2 cellular contexts compared by ENCODE assay signal in the genomic region with DNA sequence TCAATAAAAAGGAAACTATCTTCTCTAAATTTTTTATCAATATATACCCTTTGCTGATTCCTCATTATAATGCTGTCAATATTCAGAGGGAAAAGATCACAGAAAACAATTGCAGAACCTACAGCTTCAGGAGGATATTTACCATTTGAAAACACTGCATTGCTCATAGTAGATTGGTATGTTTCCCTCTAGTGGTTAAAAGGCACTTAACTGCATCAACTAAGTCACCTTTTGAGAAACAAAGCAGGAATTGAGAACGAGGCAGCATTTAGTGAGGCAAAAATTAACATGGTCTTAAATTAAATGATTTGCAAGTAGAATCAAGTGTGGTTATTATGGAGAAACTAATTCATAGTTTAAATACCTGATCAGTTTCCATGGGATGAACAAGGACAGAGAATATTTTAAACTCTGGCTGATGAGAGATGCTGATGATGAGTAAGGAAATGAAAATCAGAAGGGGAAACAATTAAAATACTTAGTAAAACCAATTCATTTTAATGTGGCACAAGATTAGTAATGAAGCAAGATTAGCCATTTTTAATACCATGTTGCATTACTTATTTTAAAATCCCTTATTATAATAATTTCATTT.
TF ChIP-seq lines count a peak whose summit lies in the region.

No MANE protein-coding gene starts in this region.

TF ChIP-seq in SK-N-SH treated with all-trans-retinoic acid at 6 μM for 48 hours, 23 proteins besides CTCF, POLR2A, EP300 and RAD21 (continued from another document):
- TF ChIP-seq, protein P1, sequence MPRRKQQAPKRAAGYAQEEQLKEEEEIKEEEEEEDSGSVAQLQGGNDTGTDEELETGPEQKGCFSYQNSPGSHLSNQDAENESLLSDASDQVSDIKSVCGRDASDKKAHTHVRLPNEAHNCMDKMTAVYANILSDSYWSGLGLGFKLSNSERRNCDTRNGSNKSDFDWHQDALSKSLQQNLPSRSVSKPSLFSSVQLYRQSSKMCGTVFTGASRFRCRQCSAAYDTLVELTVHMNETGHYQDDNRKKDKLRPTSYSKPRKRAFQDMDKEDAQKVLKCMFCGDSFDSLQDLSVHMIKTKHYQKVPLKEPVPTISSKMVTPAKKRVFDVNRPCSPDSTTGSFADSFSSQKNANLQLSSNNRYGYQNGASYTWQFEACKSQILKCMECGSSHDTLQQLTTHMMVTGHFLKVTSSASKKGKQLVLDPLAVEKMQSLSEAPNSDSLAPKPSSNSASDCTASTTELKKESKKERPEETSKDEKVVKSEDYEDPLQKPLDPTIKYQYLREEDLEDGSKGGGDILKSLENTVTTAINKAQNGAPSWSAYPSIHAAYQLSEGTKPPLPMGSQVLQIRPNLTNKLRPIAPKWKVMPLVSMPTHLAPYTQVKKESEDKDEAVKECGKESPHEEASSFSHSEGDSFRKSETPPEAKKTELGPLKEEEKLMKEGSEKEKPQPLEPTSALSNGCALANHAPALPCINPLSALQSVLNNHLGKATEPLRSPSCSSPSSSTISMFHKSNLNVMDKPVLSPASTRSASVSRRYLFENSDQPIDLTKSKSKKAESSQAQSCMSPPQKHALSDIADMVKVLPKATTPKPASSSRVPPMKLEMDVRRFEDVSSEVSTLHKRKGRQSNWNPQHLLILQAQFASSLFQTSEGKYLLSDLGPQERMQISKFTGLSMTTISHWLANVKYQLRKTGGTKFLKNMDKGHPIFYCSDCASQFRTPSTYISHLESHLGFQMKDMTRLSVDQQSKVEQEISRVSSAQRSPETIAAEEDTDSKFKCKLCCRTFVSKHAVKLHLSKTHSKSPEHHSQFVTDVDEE (CRISPR knock-in tag; IDR thresholded peaks at IDR 0.05): no peak
- TF ChIP-seq ZNF8 (CRISPR knock-in tag; IDR thresholded peaks at IDR 0.05): no peak
- TF ChIP-seq TOX (CRISPR knock-in tag; IDR thresholded peaks at IDR 0.05; ENCODE audit: borderline replicate concordance): no peak
- no peak for TF ChIP-seq BACH2 (CRISPR knock-in tag; IDR thresholded peaks at IDR 0.05; ENCODE audit: borderline replicate concordance)
- TF ChIP-seq PATZ1 (CRISPR knock-in tag; IDR thresholded peaks at IDR 0.05; ENCODE audit: borderline replicate concordance): no peak
- TF ChIP-seq ISL1 (CRISPR knock-in tag; IDR thresholded peaks at IDR 0.05): no peak
- TF ChIP-seq CSDC2 (CRISPR knock-in tag; IDR thresholded peaks at IDR 0.05): no peak
- no peak for TF ChIP-seq ZC3H10 (CRISPR knock-in tag; IDR thresholded peaks at IDR 0.05)

TF ChIP-seq in liver, 16 proteins besides CTCF, POLR2A, EP300 and RAD21 (continued from another document):
- TF ChIP-seq, protein P2, sequence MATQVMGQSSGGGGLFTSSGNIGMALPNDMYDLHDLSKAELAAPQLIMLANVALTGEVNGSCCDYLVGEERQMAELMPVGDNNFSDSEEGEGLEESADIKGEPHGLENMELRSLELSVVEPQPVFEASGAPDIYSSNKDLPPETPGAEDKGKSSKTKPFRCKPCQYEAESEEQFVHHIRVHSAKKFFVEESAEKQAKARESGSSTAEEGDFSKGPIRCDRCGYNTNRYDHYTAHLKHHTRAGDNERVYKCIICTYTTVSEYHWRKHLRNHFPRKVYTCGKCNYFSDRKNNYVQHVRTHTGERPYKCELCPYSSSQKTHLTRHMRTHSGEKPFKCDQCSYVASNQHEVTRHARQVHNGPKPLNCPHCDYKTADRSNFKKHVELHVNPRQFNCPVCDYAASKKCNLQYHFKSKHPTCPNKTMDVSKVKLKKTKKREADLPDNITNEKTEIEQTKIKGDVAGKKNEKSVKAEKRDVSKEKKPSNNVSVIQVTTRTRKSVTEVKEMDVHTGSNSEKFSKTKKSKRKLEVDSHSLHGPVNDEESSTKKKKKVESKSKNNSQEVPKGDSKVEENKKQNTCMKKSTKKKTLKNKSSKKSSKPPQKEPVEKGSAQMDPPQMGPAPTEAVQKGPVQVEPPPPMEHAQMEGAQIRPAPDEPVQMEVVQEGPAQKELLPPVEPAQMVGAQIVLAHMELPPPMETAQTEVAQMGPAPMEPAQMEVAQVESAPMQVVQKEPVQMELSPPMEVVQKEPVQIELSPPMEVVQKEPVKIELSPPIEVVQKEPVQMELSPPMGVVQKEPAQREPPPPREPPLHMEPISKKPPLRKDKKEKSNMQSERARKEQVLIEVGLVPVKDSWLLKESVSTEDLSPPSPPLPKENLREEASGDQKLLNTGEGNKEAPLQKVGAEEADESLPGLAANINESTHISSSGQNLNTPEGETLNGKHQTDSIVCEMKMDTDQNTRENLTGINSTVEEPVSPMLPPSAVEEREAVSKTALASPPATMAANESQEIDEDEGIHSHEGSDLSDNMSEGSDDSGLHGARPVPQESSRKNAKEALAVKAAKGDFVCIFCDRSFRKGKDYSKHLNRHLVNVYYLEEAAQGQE (IDR thresholded peaks at IDR 0.05): no peak
- no peak for TF ChIP-seq HNF4G (IDR thresholded peaks at IDR 0.05)
- TF ChIP-seq FOXA2 (IDR thresholded peaks at IDR 0.05): no peak
- no peak for TF ChIP-seq TAF1 (conservative IDR thresholded peaks at IDR 0.05)
